ENCODE assay signal across 15 cellular contexts in the genomic region with DNA sequence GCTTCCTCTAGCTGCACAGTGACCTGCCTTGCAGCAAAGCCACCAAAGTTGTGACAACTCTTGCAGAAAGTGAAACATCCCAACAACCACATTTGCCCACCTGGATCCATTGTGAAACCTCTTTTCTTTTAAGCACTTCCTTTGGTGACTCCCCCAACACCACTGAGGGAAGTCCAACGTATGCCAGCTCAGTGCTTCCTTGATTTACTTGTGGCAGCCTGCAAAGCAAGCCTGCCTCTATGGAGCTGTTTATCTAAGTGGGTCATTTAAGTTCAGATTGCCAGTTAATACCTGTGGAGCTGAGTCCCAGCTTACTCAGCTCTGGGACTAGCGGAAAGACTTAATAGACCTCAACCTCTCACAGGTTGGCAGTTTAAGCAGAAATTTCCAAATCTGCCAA.
"Had no signal": no experiment of that assay in that cellular context is flagged by ENCODE, and none has a peak within 500 bp of the region (broad histone marks: within the 10 kb centered on the region; RNA-seq: fewer than 3 reads in every experiment).

No MANE protein-coding gene starts in this region.

- H3K4me1 Mint-ChIP-seq: activated naive CD8-positive, alpha-beta T cell treated with anti-CD3 and anti-CD28 coated beads for 36 hours; T-helper 17 cell had no signal

- H3K36me3 ChIP-seq: brain microvascular endothelial cell, heart left ventricle, left lung, suprapubic skin, upper lobe of left lung had no signal

- H3K4me3 Mint-ChIP-seq: activated CD8-positive, alpha-beta memory T cell treated with anti-CD3 and anti-CD28 coated beads, Interleukin-2, amount 10 ng/mL, durations not matched to agents 7 days and 5 days; activated naive CD8-positive, alpha-beta T cell treated with anti-CD3 and anti-CD28 coated beads for 36 hours; activated T-cell treated with anti-CD3 and anti-CD28 coated beads, Interleukin-2, amount 50 U/mL, for 4 hours; natural killer cell treated with Interleukin-12 subunit alpha and Interleukin-12 subunit beta and Interleukin-15 and Interleukin-18, amount 100 ng/mL, for 72 hours; T-helper 17 cell had no signal

- H3K9me3 Mint-ChIP-seq: activated naive CD8-positive, alpha-beta T cell treated with anti-CD3 and anti-CD28 coated beads for 36 hours; activated T-cell treated with anti-CD3 and anti-CD28 coated beads, Interleukin-2, amount 50 U/mL, for 4 hours had no signal

- H3K4me3 ChIP-seq: heart left ventricle, left lung, suprapubic skin, upper lobe of left lung had no signal

- H3K4me1 ChIP-seq: heart left ventricle, left lung, suprapubic skin, upper lobe of left lung had no signal

- H3K27ac ChIP-seq: brain microvascular endothelial cell, heart left ventricle, left lung, suprapubic skin, upper lobe of left lung had no signal

- H3K27me3 Mint-ChIP-seq: activated CD8-positive, alpha-beta memory T cell treated with anti-CD3 and anti-CD28 coated beads, Interleukin-2, amount 10 ng/mL, durations not matched to agents 7 days and 5 days; activated naive CD8-positive, alpha-beta T cell treated with anti-CD3 and anti-CD28 coated beads for 36 hours; natural killer cell treated with Interleukin-12 subunit alpha and Interleukin-12 subunit beta and Interleukin-15 and Interleukin-18, amount 100 ng/mL, for 72 hours had no signal

- DNase-seq: activated CD4-positive, alpha-beta T cell treated with anti-CD3 and anti-CD28 coated beads, Interleukin-2, amount 50 U/mL, for 4 hours; activated CD4-positive, CD25-positive, alpha-beta regulatory T cell treated with anti-CD3 and anti-CD28 coated beads, Interleukin-2, amount 50 U/mL, for 72 hours; activated CD8-positive, alpha-beta memory T cell treated with anti-CD3 and anti-CD28 coated beads, Interleukin-2, amount 10 ng/mL, durations not matched to agents 7 days and 5 days; activated gamma-delta T cell; activated naive CD8-positive, alpha-beta T cell treated with anti-CD3 and anti-CD28 coated beads for 36 hours; activated T-cell treated with anti-CD3 and anti-CD28 coated beads, Interleukin-2, amount 50 U/mL, for 4 hours; brain microvascular endothelial cell; heart left ventricle; left lung; stimulated activated CD4-positive, alpha-beta T cell treated with anti-CD3 and anti-CD28 coated beads, Interleukin-12 subunit alpha, Interleukin-12 subunit beta, amount 100 ng/mL, for 4 hours; stimulated activated naive CD4-positive, alpha-beta T cell; T-helper 17 cell; upper lobe of left lung had no signal

- H3K9me3 ChIP-seq: heart left ventricle, left lung, suprapubic skin, upper lobe of left lung had no signal

- H3K36me3 Mint-ChIP-seq: activated CD8-positive, alpha-beta memory T cell treated with anti-CD3 and anti-CD28 coated beads, Interleukin-2, amount 10 ng/mL, durations not matched to agents 7 days and 5 days; activated naive CD8-positive, alpha-beta T cell treated with anti-CD3 and anti-CD28 coated beads for 36 hours; natural killer cell treated with Interleukin-12 subunit alpha and Interleukin-12 subunit beta and Interleukin-15 and Interleukin-18, amount 100 ng/mL, for 72 hours had no signal

- H3K27ac Mint-ChIP-seq: activated CD8-positive, alpha-beta memory T cell treated with anti-CD3 and anti-CD28 coated beads, Interleukin-2, amount 10 ng/mL, durations not matched to agents 7 days and 5 days; activated naive CD8-positive, alpha-beta T cell treated with anti-CD3 and anti-CD28 coated beads for 36 hours; natural killer cell treated with Interleukin-12 subunit alpha and Interleukin-12 subunit beta and Interleukin-15 and Interleukin-18, amount 100 ng/mL, for 72 hours; T-helper 17 cell had no signal

- ATAC-seq: activated CD8-positive, alpha-beta memory T cell treated with anti-CD3 and anti-CD28 coated beads, Interleukin-2, amount 10 ng/mL, durations not matched to agents 7 days and 5 days; activated T-cell treated with anti-CD3 and anti-CD28 coated beads, Interleukin-2, amount 50 U/mL, for 4 hours; heart left ventricle; left lung; T-helper 17 cell had no signal

- H3K27me3 ChIP-seq: brain microvascular endothelial cell, heart left ventricle, left lung, suprapubic skin, upper lobe of left lung had no signal
